ENCODE assay signal across 25 cellular contexts in the genomic region with DNA sequence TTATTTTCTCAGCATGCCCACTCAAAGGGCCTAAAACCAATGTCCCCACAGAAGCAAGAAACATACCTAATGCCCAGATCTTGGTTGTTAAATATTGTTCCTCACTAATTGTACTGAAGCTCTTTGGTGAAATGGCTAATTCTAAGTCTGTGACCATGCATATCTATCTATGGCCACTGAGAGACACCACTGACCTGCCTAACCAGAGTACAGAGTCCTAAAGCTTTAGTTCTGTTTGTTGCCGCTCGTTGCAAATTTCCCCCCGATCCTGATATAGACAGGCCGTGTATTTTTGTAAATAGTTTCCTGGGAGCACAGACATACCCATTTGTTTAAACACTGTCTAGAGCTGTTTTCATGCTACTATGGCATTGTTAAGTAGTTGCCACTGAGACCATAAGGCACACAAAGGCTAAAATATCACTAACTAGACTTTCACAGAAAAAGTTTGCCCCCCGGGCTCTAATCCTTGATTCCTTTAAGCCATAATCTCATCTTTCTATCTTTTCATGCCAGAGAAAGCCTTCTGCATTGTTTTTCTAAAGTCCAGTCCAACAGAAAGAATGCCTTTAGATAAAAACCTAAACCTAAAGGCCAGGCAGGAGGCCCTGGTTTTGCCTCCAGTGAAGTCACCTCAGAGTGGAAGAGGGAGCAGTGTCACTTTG. TPM values are rescaled to one million over a fixed set of nuclear protein-coding genes. Genes with fewer than 3 reads are reported as not detected.
DNase-seq lines count a peak whose midpoint lies in the region; ATAC-seq and TF ChIP-seq lines count a peak whose summit lies in the region.
"Had no signal": no experiment of that assay in that cellular context is flagged by ENCODE, and none has a peak within 500 bp of the region (broad histone marks: within the 10 kb centered on the region; RNA-seq: fewer than 3 reads in every experiment).

No MANE protein-coding gene starts in this region.

- no peak overlapping the region for H3K27ac ChIP-seq in left ventricle myocardium inferior (replicated peaks)
- H3K27ac ChIP-seq: lower lobe of right lung, suprapubic skin, vagina had no signal

- intact Hi-C loops in left ventricle myocardium inferior (cut with micrococcal nuclease) (no loop called here), Right ventricle myocardium inferior (cut with DNase I) (no loop called here)

- peak; percentile 18 for TF ChIP-seq CTCF in left ventricle myocardium inferior (IDR thresholded peaks at IDR 0.05; ENCODE audit: borderline replicate concordance)

- no peaks in the 10 kb centered on the region for H3K27me3 ChIP-seq in left ventricle myocardium inferior (ENCODE audit: low read depth)
- H3K27me3 ChIP-seq: suprapubic skin, vagina had no signal

- DNase-seq in left ventricle myocardium inferior (no peak), Right ventricle myocardium inferior (ENCODE audit: missing footprints) (no peak), SW480 (ENCODE audit: low spot score) (peak; percentile 6), left lobe of liver (ENCODE audit: low spot score) (no peak), D341Med (ENCODE audit: low spot score) (no peak)
- DNase-seq: activated CD4-positive, alpha-beta T cell treated with anti-CD3 and anti-CD28 coated beads for 36 hours; activated CD8-positive, alpha-beta T cell treated with anti-CD3 and anti-CD28 coated beads, Interleukin-2, amount 10 ng/mL, durations not matched to agents 7 days and 5 days; activated naive CD4-positive, alpha-beta T cell treated with anti-CD3 and anti-CD28 coated beads for 36 hours; AML-193; CD4-positive, alpha-beta T cell; central memory CD4-positive, alpha-beta T cell; foreskin fibroblast; lower lobe of right lung; natural killer cell; NCI-H1092; NCI-H1694 treated with DMSO at 0.1 percent for 48 hours; retina; stimulated activated naive CD4-positive, alpha-beta T cell had no signal

- peaks cover 30% of the 10 kb centered on the region for H3K36me3 ChIP-seq in left ventricle myocardium inferior

- no peaks in the 10 kb centered on the region for H3K9me3 ChIP-seq in left ventricle myocardium inferior (replicated peaks)
- H3K9me3 ChIP-seq: lower lobe of right lung, suprapubic skin, vagina had no signal

- peaks cover 34% of the 10 kb centered on the region for H3K4me1 ChIP-seq in left ventricle myocardium inferior
- H3K4me1 ChIP-seq: lower lobe of right lung, suprapubic skin, vagina had no signal

- no peak overlapping the region for H3K4me3 ChIP-seq in left ventricle myocardium inferior
- H3K4me3 ChIP-seq: lower lobe of right lung, smooth muscle cell, suprapubic skin, vagina had no signal

- ATAC-seq in Right ventricle myocardium inferior (no peak), left lobe of liver (peak; percentile 92), HG03045 (IDR thresholded peaks at IDR 0.05; ENCODE audit: unreplicated experiment) (no peak), GM21360 (IDR thresholded peaks at IDR 0.05; ENCODE audit: unreplicated experiment) (no peak), GM21619 (IDR thresholded peaks at IDR 0.05; ENCODE audit: unreplicated experiment) (no peak)
- ATAC-seq: activated CD4-positive, alpha-beta T cell treated with anti-CD3 and anti-CD28 coated beads for 36 hours; activated CD8-positive, alpha-beta T cell treated with anti-CD3 and anti-CD28 coated beads, Interleukin-2, amount 10 ng/mL, durations not matched to agents 7 days and 5 days; esophagus mucosa; lower lobe of right lung; natural killer cell had no signal

RNA-seq across cellular contexts. Expression of gene DNAAF9, which starts 48.7 kb away (rescaled TPM):
- total RNA-seq in left ventricle myocardium inferior, result 26.2 TPM
- total RNA-seq in Right ventricle myocardium inferior, result 22.1 TPM
- 2.9 TPM for total RNA-seq in left lobe of liver
